In the genomic region with DNA sequence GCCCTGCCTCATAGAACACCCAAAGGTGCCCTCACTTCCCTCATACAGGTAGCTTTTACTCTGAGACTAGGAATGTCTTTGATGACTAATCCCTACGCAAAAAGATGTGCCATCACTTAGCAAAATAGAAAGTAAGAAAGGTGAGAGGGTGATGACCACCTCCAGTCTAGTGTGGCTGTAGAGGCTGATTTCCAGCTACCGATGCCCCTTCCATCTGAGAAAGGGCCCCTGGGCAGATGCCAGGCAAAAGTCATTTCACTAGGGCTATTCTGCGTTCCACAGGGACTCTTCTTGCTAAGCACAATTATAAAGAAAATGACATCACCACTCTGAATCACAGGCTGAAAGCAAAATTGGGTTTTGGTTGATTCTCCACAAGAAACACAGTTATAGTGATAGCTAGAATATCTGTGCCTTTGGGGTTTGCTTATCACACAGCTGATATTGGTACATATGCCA, we compare ENCODE assay signal across 1 cellular context.
TF ChIP-seq lines count a peak whose summit lies in the region.

No MANE protein-coding gene starts in this region.

TF ChIP-seq in H1, 55 proteins besides CTCF, POLR2A, EP300 and RAD21 (continued from another document):
- no peak for TF ChIP-seq NANOG (IDR thresholded peaks at IDR 0.05; ENCODE audit: insufficient read depth, low read depth, low read length, poor library complexity, severe bottlenecking)
- TF ChIP-seq BRCA1 (IDR thresholded peaks at IDR 0.05; ENCODE audit: low read depth, low read length): no peak
- no peak for TF ChIP-seq SIX5 (IDR thresholded peaks at IDR 0.05; ENCODE audit: low read depth, low read length)
- no peak for TF ChIP-seq KDM1A (IDR thresholded peaks at IDR 0.05; ENCODE audit: borderline replicate concordance, low read length)
- TF ChIP-seq JUN (IDR thresholded peaks at IDR 0.05; ENCODE audit: low read depth, low read length): no peak
